Comparison of ENCODE assay signal across 1 cellular context in genomic region chr12:48973992-48974673, GRCh38.
TF ChIP-seq lines count a peak whose summit lies in the region.

No MANE protein-coding gene starts in this region.

TF ChIP-seq in HepG2, 621 proteins besides CTCF, POLR2A, EP300 and RAD21 (continued from another document):
- TF ChIP-seq ZBTB33 (CRISPR knock-in tag; IDR thresholded peaks at IDR 0.05) (peak; percentile 71; the same call in 1 of the 2 replicates), KDM5B (CRISPR knock-in tag; IDR thresholded peaks at IDR 0.05; ENCODE audit: borderline replicate concordance) (no peak), TBP (CRISPR knock-in tag; IDR thresholded peaks at IDR 0.05) (no peak), CENPBD1 (CRISPR knock-in tag; IDR thresholded peaks at IDR 0.05; ENCODE audit: borderline replicate concordance, low read depth) (no peak), SPEN (CRISPR knock-in tag; IDR thresholded peaks at IDR 0.05; ENCODE audit: low read depth) (no peak)
